ENCODE assay signal across 2 cellular contexts in the genomic region with DNA sequence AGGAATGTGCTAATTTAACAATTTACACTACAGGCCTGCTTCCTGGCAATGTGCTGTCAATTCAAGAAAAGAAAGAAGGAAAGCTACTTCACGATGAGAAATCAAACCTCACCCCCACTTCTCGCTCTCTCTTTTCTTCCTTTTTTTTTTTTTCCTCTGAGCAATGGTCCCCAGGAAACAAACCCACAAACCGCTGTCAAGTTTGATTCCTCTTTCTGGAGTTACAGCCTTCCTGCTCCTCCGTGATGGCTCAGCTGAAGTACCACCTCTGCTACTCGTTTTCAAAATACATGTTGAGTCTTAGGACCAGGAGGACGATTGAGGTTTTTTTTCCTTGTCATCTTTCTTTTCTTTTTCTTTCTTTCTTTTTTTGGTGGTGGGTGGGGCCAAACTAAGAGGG.
TF ChIP-seq lines count a peak whose summit lies in the region.

No MANE protein-coding gene starts in this region.

TF ChIP-seq in GM23338, 12 proteins besides CTCF, POLR2A, EP300 and RAD21:
- TF ChIP-seq POLR2AphosphoS5 (IDR thresholded peaks at IDR 0.05; ENCODE audit: low read depth) (0 out of 2 replicates have a peak, but pooled peaks have one; percentile 22), JUNB (IDR thresholded peaks at IDR 0.05; ENCODE audit: unreplicated experiment) (no peak), NANOG (IDR thresholded peaks at IDR 0.05; ENCODE audit: borderline replicate concordance) (no peak)
- TF ChIP-seq, protein P1, sequence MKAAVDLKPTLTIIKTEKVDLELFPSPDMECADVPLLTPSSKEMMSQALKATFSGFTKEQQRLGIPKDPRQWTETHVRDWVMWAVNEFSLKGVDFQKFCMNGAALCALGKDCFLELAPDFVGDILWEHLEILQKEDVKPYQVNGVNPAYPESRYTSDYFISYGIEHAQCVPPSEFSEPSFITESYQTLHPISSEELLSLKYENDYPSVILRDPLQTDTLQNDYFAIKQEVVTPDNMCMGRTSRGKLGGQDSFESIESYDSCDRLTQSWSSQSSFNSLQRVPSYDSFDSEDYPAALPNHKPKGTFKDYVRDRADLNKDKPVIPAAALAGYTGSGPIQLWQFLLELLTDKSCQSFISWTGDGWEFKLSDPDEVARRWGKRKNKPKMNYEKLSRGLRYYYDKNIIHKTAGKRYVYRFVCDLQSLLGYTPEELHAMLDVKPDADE (IDR thresholded peaks at IDR 0.05) = no peak
- TF ChIP-seq, protein P2, sequence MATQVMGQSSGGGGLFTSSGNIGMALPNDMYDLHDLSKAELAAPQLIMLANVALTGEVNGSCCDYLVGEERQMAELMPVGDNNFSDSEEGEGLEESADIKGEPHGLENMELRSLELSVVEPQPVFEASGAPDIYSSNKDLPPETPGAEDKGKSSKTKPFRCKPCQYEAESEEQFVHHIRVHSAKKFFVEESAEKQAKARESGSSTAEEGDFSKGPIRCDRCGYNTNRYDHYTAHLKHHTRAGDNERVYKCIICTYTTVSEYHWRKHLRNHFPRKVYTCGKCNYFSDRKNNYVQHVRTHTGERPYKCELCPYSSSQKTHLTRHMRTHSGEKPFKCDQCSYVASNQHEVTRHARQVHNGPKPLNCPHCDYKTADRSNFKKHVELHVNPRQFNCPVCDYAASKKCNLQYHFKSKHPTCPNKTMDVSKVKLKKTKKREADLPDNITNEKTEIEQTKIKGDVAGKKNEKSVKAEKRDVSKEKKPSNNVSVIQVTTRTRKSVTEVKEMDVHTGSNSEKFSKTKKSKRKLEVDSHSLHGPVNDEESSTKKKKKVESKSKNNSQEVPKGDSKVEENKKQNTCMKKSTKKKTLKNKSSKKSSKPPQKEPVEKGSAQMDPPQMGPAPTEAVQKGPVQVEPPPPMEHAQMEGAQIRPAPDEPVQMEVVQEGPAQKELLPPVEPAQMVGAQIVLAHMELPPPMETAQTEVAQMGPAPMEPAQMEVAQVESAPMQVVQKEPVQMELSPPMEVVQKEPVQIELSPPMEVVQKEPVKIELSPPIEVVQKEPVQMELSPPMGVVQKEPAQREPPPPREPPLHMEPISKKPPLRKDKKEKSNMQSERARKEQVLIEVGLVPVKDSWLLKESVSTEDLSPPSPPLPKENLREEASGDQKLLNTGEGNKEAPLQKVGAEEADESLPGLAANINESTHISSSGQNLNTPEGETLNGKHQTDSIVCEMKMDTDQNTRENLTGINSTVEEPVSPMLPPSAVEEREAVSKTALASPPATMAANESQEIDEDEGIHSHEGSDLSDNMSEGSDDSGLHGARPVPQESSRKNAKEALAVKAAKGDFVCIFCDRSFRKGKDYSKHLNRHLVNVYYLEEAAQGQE (IDR thresholded peaks at IDR 0.05; ENCODE audit: unreplicated experiment) = no peak
TF ChIP-seq in GM23338: peak in this region for 1.

TF ChIP-seq in H1, 55 proteins besides CTCF, POLR2A, EP300 and RAD21:
- no peak for TF ChIP-seq GTF2F1 (IDR thresholded peaks at IDR 0.05; ENCODE audit: borderline replicate concordance, low read depth, low read length)
- TF ChIP-seq TEAD4 (IDR thresholded peaks at IDR 0.05; ENCODE audit: low read depth, low read length) = no peak
- 0 out of 2 replicates have a peak, but pooled peaks have one; percentile 29 for TF ChIP-seq RBBP5 (IDR thresholded peaks at IDR 0.05; ENCODE audit: borderline replicate concordance, low read depth, low read length)
- TF ChIP-seq JUND (IDR thresholded peaks at IDR 0.05; ENCODE audit: low read length) = no peak
- no peak for TF ChIP-seq CBX8 (IDR thresholded peaks at IDR 0.05; ENCODE audit: borderline replicate concordance, low read depth, low read length)
- TF ChIP-seq SIX5 (IDR thresholded peaks at IDR 0.05; ENCODE audit: low read depth, low read length) = no peak
- TF ChIP-seq POU5F1 (IDR thresholded peaks at IDR 0.05; ENCODE audit: low read depth, low read length) = no peak
- TF ChIP-seq JUN (IDR thresholded peaks at IDR 0.05; ENCODE audit: low read depth, low read length) = no peak
- TF ChIP-seq ASH2L (IDR thresholded peaks at IDR 0.05; ENCODE audit: low read length) = peak; percentile 43
- TF ChIP-seq KDM1A (IDR thresholded peaks at IDR 0.05; ENCODE audit: borderline replicate concordance, low read length) = no peak
- 0 out of 4 replicates have a peak, but pooled peaks of 1 of the 2 experiments have one; percentile 6 for TF ChIP-seq HDAC2 (IDR thresholded peaks at IDR 0.05; ENCODE audit: borderline replicate concordance in 1 of 2, low read depth in 2 of 2, low read length in 2 of 2)
- TF ChIP-seq ZNF274 (IDR thresholded peaks at IDR 0.05; ENCODE audit: borderline replicate concordance, extremely low read depth, low read length) = no peak
- TF ChIP-seq, protein P3, sequence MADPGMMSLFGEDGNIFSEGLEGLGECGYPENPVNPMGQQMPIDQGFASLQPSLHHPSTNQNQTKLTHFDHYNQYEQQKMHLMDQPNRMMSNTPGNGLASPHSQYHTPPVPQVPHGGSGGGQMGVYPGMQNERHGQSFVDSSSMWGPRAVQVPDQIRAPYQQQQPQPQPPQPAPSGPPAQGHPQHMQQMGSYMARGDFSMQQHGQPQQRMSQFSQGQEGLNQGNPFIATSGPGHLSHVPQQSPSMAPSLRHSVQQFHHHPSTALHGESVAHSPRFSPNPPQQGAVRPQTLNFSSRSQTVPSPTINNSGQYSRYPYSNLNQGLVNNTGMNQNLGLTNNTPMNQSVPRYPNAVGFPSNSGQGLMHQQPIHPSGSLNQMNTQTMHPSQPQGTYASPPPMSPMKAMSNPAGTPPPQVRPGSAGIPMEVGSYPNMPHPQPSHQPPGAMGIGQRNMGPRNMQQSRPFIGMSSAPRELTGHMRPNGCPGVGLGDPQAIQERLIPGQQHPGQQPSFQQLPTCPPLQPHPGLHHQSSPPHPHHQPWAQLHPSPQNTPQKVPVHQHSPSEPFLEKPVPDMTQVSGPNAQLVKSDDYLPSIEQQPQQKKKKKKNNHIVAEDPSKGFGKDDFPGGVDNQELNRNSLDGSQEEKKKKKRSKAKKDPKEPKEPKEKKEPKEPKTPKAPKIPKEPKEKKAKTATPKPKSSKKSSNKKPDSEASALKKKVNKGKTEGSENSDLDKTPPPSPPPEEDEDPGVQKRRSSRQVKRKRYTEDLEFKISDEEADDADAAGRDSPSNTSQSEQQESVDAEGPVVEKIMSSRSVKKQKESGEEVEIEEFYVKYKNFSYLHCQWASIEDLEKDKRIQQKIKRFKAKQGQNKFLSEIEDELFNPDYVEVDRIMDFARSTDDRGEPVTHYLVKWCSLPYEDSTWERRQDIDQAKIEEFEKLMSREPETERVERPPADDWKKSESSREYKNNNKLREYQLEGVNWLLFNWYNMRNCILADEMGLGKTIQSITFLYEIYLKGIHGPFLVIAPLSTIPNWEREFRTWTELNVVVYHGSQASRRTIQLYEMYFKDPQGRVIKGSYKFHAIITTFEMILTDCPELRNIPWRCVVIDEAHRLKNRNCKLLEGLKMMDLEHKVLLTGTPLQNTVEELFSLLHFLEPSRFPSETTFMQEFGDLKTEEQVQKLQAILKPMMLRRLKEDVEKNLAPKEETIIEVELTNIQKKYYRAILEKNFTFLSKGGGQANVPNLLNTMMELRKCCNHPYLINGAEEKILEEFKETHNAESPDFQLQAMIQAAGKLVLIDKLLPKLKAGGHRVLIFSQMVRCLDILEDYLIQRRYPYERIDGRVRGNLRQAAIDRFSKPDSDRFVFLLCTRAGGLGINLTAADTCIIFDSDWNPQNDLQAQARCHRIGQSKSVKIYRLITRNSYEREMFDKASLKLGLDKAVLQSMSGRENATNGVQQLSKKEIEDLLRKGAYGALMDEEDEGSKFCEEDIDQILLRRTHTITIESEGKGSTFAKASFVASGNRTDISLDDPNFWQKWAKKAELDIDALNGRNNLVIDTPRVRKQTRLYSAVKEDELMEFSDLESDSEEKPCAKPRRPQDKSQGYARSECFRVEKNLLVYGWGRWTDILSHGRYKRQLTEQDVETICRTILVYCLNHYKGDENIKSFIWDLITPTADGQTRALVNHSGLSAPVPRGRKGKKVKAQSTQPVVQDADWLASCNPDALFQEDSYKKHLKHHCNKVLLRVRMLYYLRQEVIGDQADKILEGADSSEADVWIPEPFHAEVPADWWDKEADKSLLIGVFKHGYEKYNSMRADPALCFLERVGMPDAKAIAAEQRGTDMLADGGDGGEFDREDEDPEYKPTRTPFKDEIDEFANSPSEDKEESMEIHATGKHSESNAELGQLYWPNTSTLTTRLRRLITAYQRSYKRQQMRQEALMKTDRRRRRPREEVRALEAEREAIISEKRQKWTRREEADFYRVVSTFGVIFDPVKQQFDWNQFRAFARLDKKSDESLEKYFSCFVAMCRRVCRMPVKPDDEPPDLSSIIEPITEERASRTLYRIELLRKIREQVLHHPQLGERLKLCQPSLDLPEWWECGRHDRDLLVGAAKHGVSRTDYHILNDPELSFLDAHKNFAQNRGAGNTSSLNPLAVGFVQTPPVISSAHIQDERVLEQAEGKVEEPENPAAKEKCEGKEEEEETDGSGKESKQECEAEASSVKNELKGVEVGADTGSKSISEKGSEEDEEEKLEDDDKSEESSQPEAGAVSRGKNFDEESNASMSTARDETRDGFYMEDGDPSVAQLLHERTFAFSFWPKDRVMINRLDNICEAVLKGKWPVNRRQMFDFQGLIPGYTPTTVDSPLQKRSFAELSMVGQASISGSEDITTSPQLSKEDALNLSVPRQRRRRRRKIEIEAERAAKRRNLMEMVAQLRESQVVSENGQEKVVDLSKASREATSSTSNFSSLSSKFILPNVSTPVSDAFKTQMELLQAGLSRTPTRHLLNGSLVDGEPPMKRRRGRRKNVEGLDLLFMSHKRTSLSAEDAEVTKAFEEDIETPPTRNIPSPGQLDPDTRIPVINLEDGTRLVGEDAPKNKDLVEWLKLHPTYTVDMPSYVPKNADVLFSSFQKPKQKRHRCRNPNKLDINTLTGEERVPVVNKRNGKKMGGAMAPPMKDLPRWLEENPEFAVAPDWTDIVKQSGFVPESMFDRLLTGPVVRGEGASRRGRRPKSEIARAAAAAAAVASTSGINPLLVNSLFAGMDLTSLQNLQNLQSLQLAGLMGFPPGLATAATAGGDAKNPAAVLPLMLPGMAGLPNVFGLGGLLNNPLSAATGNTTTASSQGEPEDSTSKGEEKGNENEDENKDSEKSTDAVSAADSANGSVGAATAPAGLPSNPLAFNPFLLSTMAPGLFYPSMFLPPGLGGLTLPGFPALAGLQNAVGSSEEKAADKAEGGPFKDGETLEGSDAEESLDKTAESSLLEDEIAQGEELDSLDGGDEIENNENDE (IDR thresholded peaks at IDR 0.05; ENCODE audit: insufficient replicate concordance, low read length) = no peak
- TF ChIP-seq, protein P4, sequence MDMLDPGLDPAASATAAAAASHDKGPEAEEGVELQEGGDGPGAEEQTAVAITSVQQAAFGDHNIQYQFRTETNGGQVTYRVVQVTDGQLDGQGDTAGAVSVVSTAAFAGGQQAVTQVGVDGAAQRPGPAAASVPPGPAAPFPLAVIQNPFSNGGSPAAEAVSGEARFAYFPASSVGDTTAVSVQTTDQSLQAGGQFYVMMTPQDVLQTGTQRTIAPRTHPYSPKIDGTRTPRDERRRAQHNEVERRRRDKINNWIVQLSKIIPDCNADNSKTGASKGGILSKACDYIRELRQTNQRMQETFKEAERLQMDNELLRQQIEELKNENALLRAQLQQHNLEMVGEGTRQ (IDR thresholded peaks at IDR 0.05; ENCODE audit: low read length) = no peak
- TF ChIP-seq CBX5 (IDR thresholded peaks at IDR 0.05; ENCODE audit: low read depth, low read length) = no peak
- no peak for TF ChIP-seq NANOG (IDR thresholded peaks at IDR 0.05; ENCODE audit: insufficient read depth, low read depth, low read length, poor library complexity, severe bottlenecking)
